ENCODE assay signal across 1 cellular context in the genomic region with DNA sequence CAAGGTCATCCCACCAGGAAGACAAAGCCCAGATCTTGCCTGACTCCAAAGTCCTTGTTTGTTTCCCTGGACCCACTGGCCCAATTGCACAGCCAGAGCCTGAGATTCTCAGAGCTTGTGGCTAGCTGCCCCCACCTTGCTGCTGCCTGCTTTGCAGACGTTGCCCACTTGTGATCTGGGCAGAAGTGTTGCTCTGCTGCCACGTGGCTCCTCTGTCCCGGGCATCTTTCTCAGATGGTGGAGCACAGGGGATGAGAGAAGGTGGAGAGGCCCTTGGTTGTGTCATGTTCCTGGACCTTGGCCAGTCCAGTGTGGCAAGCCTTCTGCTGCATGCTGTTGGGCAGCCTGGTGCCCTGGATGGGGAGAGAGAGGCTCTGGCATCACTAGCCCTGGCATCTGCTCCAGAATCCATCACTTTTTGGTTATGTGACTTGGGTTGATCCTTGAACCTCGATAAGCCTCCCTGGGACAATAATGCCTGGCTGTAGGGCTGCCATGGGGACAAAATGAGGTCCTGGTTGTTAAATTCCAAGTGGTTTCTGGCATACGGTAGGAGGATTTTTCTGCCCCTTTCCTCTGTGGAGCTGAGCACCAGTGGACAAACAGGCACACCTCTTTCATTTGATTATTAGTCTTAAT.
A peak's percentile ranks its signal among the peaks of the same experiment; 100 is the strongest.
TF ChIP-seq lines count a peak whose summit lies in the region.

No MANE protein-coding gene starts in this region.

TF ChIP-seq in HepG2, 621 proteins besides CTCF, POLR2A, EP300 and RAD21 (continued from another document and continues in another):
- TF ChIP-seq, protein P1, sequence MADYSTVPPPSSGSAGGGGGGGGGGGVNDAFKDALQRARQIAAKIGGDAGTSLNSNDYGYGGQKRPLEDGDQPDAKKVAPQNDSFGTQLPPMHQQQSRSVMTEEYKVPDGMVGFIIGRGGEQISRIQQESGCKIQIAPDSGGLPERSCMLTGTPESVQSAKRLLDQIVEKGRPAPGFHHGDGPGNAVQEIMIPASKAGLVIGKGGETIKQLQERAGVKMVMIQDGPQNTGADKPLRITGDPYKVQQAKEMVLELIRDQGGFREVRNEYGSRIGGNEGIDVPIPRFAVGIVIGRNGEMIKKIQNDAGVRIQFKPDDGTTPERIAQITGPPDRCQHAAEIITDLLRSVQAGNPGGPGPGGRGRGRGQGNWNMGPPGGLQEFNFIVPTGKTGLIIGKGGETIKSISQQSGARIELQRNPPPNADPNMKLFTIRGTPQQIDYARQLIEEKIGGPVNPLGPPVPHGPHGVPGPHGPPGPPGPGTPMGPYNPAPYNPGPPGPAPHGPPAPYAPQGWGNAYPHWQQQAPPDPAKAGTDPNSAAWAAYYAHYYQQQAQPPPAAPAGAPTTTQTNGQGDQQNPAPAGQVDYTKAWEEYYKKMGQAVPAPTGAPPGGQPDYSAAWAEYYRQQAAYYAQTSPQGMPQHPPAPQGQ (CRISPR knock-in tag; IDR thresholded peaks at IDR 0.05; ENCODE audit: borderline replicate concordance), result no peak
- TF ChIP-seq ETV5 (CRISPR knock-in tag; IDR thresholded peaks at IDR 0.05; ENCODE audit: borderline replicate concordance) (peak; percentile 14; the same call in 1 of the 2 replicates), SMAD9 (CRISPR knock-in tag; IDR thresholded peaks at IDR 0.05) (no peak), ZNF709 (CRISPR knock-in tag; IDR thresholded peaks at IDR 0.05) (no peak), DNMT3B (CRISPR knock-in tag; conservative IDR thresholded peaks at IDR 0.05) (0 out of 2 replicates have a peak, but pooled peaks have one; percentile 65), POLR2AphosphoS2 (IDR thresholded peaks at IDR 0.05; ENCODE audit: low read depth, low read length) (no peak), ZNF724P (CRISPR knock-in tag; IDR thresholded peaks at IDR 0.05; ENCODE audit: borderline replicate concordance) (no peak), MYC (CRISPR knock-in tag; IDR thresholded peaks at IDR 0.05; ENCODE audit: borderline replicate concordance) (peak; percentile 90), ZNF772 (CRISPR knock-in tag; IDR thresholded peaks at IDR 0.05) (no peak), SRSF1 (optimal IDR thresholded peaks at IDR 0.05; ENCODE audit: low read depth, low read length) (no peak), NPAS2 (CRISPR knock-in tag; IDR thresholded peaks at IDR 0.05; ENCODE audit: borderline replicate concordance) (no peak), HCFC1 (IDR thresholded peaks at IDR 0.05; ENCODE audit: low read depth, low read length) (no peak), NFKB2 (CRISPR knock-in tag; IDR thresholded peaks at IDR 0.05; ENCODE audit: borderline replicate concordance) (peak; percentile 67; the same call in 1 of the 2 replicates), ZNF17 (CRISPR knock-in tag; IDR thresholded peaks at IDR 0.05) (no peak), ZNF644 (CRISPR knock-in tag; IDR thresholded peaks at IDR 0.05; ENCODE audit: low read depth) (0 out of 2 replicates have a peak, but pooled peaks have one; percentile 58), CCAR2 (optimal IDR thresholded peaks at IDR 0.05; ENCODE audit: low read depth, low read length) (no peak), ZNF225 (CRISPR knock-in tag; IDR thresholded peaks at IDR 0.05) (no peak), ZNF207 (IDR thresholded peaks at IDR 0.05; ENCODE audit: borderline replicate concordance) (no peak)
- TF ChIP-seq, protein P2, sequence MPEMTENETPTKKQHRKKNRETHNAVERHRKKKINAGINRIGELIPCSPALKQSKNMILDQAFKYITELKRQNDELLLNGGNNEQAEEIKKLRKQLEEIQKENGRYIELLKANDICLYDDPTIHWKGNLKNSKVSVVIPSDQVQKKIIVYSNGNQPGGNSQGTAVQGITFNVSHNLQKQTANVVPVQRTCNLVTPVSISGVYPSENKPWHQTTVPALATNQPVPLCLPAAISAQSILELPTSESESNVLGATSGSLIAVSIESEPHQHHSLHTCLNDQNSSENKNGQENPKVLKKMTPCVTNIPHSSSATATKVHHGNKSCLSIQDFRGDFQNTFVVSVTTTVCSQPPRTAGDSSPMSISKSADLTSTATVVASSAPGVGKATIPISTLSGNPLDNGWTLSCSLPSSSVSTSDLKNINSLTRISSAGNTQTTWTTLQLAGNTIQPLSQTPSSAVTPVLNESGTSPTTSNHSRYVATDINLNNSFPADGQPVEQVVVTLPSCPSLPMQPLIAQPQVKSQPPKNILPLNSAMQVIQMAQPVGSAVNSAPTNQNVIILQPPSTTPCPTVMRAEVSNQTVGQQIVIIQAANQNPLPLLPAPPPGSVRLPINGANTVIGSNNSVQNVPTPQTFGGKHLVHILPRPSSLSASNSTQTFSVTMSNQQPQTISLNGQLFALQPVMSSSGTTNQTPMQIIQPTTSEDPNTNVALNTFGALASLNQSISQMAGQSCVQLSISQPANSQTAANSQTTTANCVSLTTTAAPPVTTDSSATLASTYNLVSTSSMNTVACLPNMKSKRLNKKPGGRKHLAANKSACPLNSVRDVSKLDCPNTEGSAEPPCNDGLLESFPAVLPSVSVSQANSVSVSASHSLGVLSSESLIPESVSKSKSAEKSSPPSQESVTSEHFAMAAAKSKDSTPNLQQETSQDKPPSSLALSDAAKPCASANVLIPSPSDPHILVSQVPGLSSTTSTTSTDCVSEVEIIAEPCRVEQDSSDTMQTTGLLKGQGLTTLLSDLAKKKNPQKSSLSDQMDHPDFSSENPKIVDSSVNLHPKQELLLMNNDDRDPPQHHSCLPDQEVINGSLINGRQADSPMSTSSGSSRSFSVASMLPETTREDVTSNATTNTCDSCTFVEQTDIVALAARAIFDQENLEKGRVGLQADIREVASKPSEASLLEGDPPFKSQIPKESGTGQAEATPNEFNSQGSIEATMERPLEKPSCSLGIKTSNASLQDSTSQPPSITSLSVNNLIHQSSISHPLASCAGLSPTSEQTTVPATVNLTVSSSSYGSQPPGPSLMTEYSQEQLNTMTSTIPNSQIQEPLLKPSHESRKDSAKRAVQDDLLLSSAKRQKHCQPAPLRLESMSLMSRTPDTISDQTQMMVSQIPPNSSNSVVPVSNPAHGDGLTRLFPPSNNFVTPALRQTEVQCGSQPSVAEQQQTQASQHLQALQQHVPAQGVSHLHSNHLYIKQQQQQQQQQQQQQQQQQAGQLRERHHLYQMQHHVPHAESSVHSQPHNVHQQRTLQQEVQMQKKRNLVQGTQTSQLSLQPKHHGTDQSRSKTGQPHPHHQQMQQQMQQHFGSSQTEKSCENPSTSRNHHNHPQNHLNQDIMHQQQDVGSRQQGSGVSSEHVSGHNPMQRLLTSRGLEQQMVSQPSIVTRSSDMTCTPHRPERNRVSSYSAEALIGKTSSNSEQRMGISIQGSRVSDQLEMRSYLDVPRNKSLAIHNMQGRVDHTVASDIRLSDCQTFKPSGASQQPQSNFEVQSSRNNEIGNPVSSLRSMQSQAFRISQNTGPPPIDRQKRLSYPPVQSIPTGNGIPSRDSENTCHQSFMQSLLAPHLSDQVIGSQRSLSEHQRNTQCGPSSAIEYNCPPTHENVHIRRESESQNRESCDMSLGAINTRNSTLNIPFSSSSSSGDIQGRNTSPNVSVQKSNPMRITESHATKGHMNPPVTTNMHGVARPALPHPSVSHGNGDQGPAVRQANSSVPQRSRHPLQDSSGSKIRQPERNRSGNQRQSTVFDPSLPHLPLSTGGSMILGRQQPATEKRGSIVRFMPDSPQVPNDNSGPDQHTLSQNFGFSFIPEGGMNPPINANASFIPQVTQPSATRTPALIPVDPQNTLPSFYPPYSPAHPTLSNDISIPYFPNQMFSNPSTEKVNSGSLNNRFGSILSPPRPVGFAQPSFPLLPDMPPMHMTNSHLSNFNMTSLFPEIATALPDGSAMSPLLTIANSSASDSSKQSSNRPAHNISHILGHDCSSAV (CRISPR knock-in tag; IDR thresholded peaks at IDR 0.05; ENCODE audit: borderline replicate concordance), result no peak
- TF ChIP-seq, protein P3, sequence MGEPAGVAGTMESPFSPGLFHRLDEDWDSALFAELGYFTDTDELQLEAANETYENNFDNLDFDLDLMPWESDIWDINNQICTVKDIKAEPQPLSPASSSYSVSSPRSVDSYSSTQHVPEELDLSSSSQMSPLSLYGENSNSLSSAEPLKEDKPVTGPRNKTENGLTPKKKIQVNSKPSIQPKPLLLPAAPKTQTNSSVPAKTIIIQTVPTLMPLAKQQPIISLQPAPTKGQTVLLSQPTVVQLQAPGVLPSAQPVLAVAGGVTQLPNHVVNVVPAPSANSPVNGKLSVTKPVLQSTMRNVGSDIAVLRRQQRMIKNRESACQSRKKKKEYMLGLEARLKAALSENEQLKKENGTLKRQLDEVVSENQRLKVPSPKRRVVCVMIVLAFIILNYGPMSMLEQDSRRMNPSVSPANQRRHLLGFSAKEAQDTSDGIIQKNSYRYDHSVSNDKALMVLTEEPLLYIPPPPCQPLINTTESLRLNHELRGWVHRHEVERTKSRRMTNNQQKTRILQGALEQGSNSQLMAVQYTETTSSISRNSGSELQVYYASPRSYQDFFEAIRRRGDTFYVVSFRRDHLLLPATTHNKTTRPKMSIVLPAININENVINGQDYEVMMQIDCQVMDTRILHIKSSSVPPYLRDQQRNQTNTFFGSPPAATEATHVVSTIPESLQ (CRISPR knock-in tag; conservative IDR thresholded peaks at IDR 0.05), result no peak
- TF ChIP-seq, protein P4, sequence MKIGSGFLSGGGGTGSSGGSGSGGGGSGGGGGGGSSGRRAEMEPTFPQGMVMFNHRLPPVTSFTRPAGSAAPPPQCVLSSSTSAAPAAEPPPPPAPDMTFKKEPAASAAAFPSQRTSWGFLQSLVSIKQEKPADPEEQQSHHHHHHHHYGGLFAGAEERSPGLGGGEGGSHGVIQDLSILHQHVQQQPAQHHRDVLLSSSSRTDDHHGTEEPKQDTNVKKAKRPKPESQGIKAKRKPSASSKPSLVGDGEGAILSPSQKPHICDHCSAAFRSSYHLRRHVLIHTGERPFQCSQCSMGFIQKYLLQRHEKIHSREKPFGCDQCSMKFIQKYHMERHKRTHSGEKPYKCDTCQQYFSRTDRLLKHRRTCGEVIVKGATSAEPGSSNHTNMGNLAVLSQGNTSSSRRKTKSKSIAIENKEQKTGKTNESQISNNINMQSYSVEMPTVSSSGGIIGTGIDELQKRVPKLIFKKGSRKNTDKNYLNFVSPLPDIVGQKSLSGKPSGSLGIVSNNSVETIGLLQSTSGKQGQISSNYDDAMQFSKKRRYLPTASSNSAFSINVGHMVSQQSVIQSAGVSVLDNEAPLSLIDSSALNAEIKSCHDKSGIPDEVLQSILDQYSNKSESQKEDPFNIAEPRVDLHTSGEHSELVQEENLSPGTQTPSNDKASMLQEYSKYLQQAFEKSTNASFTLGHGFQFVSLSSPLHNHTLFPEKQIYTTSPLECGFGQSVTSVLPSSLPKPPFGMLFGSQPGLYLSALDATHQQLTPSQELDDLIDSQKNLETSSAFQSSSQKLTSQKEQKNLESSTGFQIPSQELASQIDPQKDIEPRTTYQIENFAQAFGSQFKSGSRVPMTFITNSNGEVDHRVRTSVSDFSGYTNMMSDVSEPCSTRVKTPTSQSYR (CRISPR knock-in tag; IDR thresholded peaks at IDR 0.05; ENCODE audit: borderline replicate concordance), result peak; percentile 39; the same call in 1 of the 2 replicates
- TF ChIP-seq, protein P5, sequence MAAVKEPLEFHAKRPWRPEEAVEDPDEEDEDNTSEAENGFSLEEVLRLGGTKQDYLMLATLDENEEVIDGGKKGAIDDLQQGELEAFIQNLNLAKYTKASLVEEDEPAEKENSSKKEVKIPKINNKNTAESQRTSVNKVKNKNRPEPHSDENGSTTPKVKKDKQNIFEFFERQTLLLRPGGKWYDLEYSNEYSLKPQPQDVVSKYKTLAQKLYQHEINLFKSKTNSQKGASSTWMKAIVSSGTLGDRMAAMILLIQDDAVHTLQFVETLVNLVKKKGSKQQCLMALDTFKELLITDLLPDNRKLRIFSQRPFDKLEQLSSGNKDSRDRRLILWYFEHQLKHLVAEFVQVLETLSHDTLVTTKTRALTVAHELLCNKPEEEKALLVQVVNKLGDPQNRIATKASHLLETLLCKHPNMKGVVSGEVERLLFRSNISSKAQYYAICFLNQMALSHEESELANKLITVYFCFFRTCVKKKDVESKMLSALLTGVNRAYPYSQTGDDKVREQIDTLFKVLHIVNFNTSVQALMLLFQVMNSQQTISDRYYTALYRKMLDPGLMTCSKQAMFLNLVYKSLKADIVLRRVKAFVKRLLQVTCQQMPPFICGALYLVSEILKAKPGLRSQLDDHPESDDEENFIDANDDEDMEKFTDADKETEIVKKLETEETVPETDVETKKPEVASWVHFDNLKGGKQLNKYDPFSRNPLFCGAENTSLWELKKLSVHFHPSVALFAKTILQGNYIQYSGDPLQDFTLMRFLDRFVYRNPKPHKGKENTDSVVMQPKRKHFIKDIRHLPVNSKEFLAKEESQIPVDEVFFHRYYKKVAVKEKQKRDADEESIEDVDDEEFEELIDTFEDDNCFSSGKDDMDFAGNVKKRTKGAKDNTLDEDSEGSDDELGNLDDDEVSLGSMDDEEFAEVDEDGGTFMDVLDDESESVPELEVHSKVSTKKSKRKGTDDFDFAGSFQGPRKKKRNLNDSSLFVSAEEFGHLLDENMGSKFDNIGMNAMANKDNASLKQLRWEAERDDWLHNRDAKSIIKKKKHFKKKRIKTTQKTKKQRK (IDR thresholded peaks at IDR 0.05; ENCODE audit: low read length), result no peak
- TF ChIP-seq, protein P6, sequence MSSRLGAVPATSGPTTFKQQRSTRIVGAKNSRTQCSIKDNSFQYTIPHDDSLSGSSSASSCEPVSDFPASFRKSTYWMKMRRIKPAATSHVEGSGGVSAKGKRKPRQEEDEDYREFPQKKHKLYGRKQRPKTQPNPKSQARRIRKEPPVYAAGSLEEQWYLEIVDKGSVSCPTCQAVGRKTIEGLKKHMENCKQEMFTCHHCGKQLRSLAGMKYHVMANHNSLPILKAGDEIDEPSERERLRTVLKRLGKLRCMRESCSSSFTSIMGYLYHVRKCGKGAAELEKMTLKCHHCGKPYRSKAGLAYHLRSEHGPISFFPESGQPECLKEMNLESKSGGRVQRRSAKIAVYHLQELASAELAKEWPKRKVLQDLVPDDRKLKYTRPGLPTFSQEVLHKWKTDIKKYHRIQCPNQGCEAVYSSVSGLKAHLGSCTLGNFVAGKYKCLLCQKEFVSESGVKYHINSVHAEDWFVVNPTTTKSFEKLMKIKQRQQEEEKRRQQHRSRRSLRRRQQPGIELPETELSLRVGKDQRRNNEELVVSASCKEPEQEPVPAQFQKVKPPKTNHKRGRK (CRISPR knock-in tag; IDR thresholded peaks at IDR 0.05), result no peak
- TF ChIP-seq, protein P7, sequence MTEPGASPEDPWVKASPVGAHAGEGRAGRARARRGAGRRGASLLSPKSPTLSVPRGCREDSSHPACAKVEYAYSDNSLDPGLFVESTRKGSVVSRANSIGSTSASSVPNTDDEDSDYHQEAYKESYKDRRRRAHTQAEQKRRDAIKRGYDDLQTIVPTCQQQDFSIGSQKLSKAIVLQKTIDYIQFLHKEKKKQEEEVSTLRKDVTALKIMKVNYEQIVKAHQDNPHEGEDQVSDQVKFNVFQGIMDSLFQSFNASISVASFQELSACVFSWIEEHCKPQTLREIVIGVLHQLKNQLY (CRISPR knock-in tag; IDR thresholded peaks at IDR 0.05), result no peak
- TF ChIP-seq, protein P8, sequence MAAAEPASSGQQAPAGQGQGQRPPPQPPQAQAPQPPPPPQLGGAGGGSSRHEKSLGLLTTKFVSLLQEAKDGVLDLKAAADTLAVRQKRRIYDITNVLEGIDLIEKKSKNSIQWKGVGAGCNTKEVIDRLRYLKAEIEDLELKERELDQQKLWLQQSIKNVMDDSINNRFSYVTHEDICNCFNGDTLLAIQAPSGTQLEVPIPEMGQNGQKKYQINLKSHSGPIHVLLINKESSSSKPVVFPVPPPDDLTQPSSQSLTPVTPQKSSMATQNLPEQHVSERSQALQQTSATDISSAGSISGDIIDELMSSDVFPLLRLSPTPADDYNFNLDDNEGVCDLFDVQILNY (CRISPR knock-in tag; conservative IDR thresholded peaks at IDR 0.05), result no peak
